ENCODE assay signal across 8 cellular contexts in the genomic region with DNA sequence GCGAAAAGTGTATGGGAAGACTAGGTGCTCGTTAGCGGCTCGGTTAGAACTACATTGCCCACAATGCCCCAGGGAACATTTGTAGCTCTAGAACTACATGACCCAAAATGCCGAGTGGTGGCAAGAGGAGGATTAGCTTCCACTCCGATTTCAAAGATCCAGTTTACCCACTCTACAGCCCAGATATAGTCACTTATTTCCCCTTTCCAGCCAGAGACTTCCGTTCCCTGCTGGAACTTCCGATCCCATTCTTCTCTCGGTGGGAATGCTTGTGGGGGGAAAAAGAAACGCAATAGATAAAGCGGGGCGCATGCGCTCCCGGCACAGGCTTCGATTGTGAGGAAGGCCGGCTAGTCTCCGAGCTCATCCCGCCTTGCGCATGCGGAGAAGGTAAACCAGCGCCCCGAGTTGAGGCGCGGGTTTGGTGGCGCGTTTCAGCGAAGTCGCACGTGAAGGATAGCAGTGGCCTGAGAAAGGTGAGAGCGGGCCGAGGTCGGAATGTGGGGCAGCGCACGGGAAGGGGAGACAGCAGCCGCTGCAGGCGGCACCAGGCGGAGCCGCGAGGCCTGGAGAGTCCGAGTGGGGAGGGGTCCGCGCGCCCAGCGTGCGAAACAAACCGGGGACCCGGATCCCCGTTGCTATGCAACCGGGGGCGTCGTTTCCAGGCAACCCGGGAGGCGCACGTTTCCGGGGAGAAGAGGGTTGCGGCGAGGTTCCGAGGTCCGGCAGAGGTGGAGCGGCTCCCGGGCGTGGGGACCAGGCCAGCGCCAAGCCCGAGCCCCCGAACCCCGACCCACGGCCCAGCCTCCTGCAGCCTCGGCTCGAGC. TPM values are rescaled to one million over a fixed set of nuclear protein-coding genes. Genes with fewer than 3 reads are reported as not detected.
DNase-seq lines count a peak whose midpoint lies in the region; ATAC-seq and TF ChIP-seq lines count a peak whose summit lies in the region.

A gene with protein sequence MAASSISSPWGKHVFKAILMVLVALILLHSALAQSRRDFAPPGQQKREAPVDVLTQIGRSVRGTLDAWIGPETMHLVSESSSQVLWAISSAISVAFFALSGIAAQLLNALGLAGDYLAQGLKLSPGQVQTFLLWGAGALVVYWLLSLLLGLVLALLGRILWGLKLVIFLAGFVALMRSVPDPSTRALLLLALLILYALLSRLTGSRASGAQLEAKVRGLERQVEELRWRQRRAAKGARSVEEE (plus strand): TSS at position 366 of the 827 bp plus-strand sequence. CDS start 5,536 bp downstream, outside the sequence.

- no peaks in the 10 kb centered on the region for H3K9me2 ChIP-seq in PC-3 (replicated peaks; ENCODE audit: low read length)

- TF ChIP-seq CTCF in PC-3 (conservative IDR thresholded peaks at IDR 0.05; ENCODE audit: low read depth, low read length) = no peak

- H3F3A ChIP-seq in PC-3 (ENCODE audit: low read length, unreplicated experiment) = peaks cover 7% of the 10 kb centered on the region

- intact Hi-C loops in PC-3 (cut with micrococcal nuclease) = loop anchor here (2.0 kb wide), 2 partner anchors 217 to 247 kb away; partner anchors contain the start of gene VPS37C

- peak; percentile 41 for TF ChIP-seq POLR2A in erythroblast (IDR thresholded peaks at IDR 0.05; ENCODE audit: low read length)

- H3K36me3 ChIP-seq in PC-3 (ENCODE audit: low read depth, low read length) = peaks cover 7% of the 10 kb centered on the region; the same call in 1 of the 2 replicates

- no TSS peak for BruUV-seq in PC-3 (replicated peaks; lab: Mats Ljungman, UMichigan)

- peaks cover 33% of the 10 kb centered on the region for H3K4me1 ChIP-seq in PC-3 (ENCODE audit: insufficient read depth, low read length)

- peak; percentile 37 for ATAC-seq in GM21529 (IDR thresholded peaks at IDR 0.05; ENCODE audit: unreplicated experiment)
- peak; percentile 71 for ATAC-seq in PC-3

- peak within 1 kb of the TSS; percentile 97 for H2AFZ ChIP-seq in PC-3 (ENCODE audit: low read length)

- H3K27me3 ChIP-seq in PC-3 (ENCODE audit: low read length) = no peaks in the 10 kb centered on the region

- peak within 1 kb of the TSS; percentile 73 for H3K27ac ChIP-seq in PC-3 (ENCODE audit: low read length)

- peak within 1 kb of the TSS; percentile 77 for H3K4me3 ChIP-seq in Jurkat, Clone E6-1 (ENCODE audit: low read length)
- peak within 1 kb of the TSS; percentile 73 for H3K4me3 ChIP-seq in PC-3 (ENCODE audit: low read length)

- POLR2A ChIA-PET in PC-3 (lab: Charles Lee; ENCODE audit: unreplicated experiment) = interaction anchor here (0.6 kb wide), 2 partner anchors 141 to 1135 kb away, joined by 3 to 6 read pairs; no protein-coding TSS in a partner anchor

- peaks cover 51% of the 10 kb centered on the region for H3K79me2 ChIP-seq in PC-3 (ENCODE audit: low read length)

- CTCF ChIA-PET in PC-3 (lab: Charles Lee) = interaction anchor here (0.6 to 1.9 kb wide), 6 partner anchors 15 to 216 kb away, joined by 3 to 13 read pairs (median 4); no protein-coding TSS in a partner anchor

- peak within 1 kb of the TSS; percentile 93 for H3K4me2 ChIP-seq in PC-3 (ENCODE audit: low read length)

- DNase-seq in DMS 273 (lab: John Stamatoyannopoulos, UW; ENCODE audit: unreplicated experiment) (peak; percentile 94), PC-3 (peak; percentile 89), activated T-cell treated with anti-CD3 and anti-CD28 coated beads for 48 hours (ENCODE audit: low read depth) (peak; percentile 85), erythroblast (lab: John Stamatoyannopoulos, UW) (peak; percentile 91 to 94), mucosa of gallbladder (ENCODE audit: low spot score) (peak; percentile 89)
- DNase-seq in Jurkat, Clone E6-1 (ENCODE audit: low read depth, low spot score) = peak; percentile 89
- DNase-seq in stimulated activated CD8-positive, alpha-beta memory T cell treated with anti-CD3 and anti-CD28 coated beads, Interleukin-4, amount 100 ng/mL, for 24 hours (ENCODE audit: low read depth) = peak; percentile 79

- peak within 1 kb of the TSS; percentile 89 for H3K9ac ChIP-seq in PC-3 (ENCODE audit: low read length)

- H3K9me3 ChIP-seq in PC-3 (ENCODE audit: low read length) = no peaks in the 10 kb centered on the region

- peaks cover 7% of the 10 kb centered on the region for H4K20me1 ChIP-seq in PC-3 (ENCODE audit: low read length)

RNA-seq across cellular contexts. Expression of the gene that starts here (rescaled TPM):
- 139 TPM for polyA plus RNA-seq in Jurkat, Clone E6-1 (2012; ENCODE audit: insufficient read depth, insufficient read length)
- 165 and 202 TPM in 2 replicates for total RNA-seq in PC-3 (2014; rRNA removed)
- total RNA-seq in mucosa of gallbladder = 103 TPM

Comparison
In these comparisons a context has a peak if more than half of its experiments do, and no peak if none do; other contexts are left out.
1. Peak in every context shown above with its lines: DNase-seq, ATAC-seq, H3K4me3 ChIP-seq and H3K27ac ChIP-seq.